In genomic region chr6:118893882-118894424, GRCh38 we compare ENCODE assay signal across 1 cellular context.
TF ChIP-seq lines count a peak whose summit lies in the region.

Gene ASF1A (plus strand): TSS chr6:118894152. CDS start chr6:118894414, 262 bp downstream.

TF ChIP-seq in GM12878, 131 proteins besides CTCF, POLR2A, EP300 and RAD21 (continued from another document):
- TF ChIP-seq WRNIP1 (IDR thresholded peaks at IDR 0.05; ENCODE audit: borderline replicate concordance, low read depth, low read length) (no peak), PKNOX1 (IDR thresholded peaks at IDR 0.05) (no peak), REST (IDR thresholded peaks at IDR 0.05; ENCODE audit: low read depth, low read length) (no peak), STAT1 (conservative IDR thresholded peaks at IDR 0.05) (no peak), EED (IDR thresholded peaks at IDR 0.05; ENCODE audit: low read depth) (peak; percentile 69; the same call in 1 of the 2 replicates), BMI1 (IDR thresholded peaks at IDR 0.05; ENCODE audit: borderline replicate concordance) (no peak), PBX3 (IDR thresholded peaks at IDR 0.05; ENCODE audit: insufficient replicate concordance, low read depth, low read length) (peak; percentile 8), MYC (IDR thresholded peaks at IDR 0.05; ENCODE audit: insufficient read depth, insufficient read length, insufficient replicate concordance, low read length, severe bottlenecking) (no peak), SIX5 (IDR thresholded peaks at IDR 0.05; ENCODE audit: low read depth, low read length, severe bottlenecking) (no peak), MLLT1 (IDR thresholded peaks at IDR 0.05) (no peak), NBN (IDR thresholded peaks at IDR 0.05) (no peak), SMARCA5 (IDR thresholded peaks at IDR 0.05) (peak; percentile 88; the same call in 1 of the 2 replicates), BRCA1 (IDR thresholded peaks at IDR 0.05; ENCODE audit: low read depth, low read length) (no peak), YY1 (IDR thresholded peaks at IDR 0.05; ENCODE audit: low read depth, low read length) (peak; percentile 80), TCF12 (IDR thresholded peaks at IDR 0.05; ENCODE audit: low read depth, low read length) (0 out of 2 replicates have a peak, but pooled peaks have one; percentile 35), HCFC1 (IDR thresholded peaks at IDR 0.05; ENCODE audit: low read length) (peak; percentile 33; the same call in 1 of the 2 replicates), SPI1 (IDR thresholded peaks at IDR 0.05; ENCODE audit: borderline replicate concordance, insufficient read depth, low read depth, low read length) (no peak), BACH1 (IDR thresholded peaks at IDR 0.05; ENCODE audit: borderline replicate concordance) (peak; percentile 96), RBBP5 (conservative IDR thresholded peaks at IDR 0.05) (no peak), SRF (IDR thresholded peaks at IDR 0.05; ENCODE audit: low read depth in 2 of 2, low read length in 2 of 2) (peak in 1 of 2 experiments; percentile 67; a peak in 1 of 4 replicates), ASH2L (IDR thresholded peaks at IDR 0.05; ENCODE audit: borderline replicate concordance, low read depth) (0 out of 2 replicates have a peak, but pooled peaks have one; percentile 35), PML (IDR thresholded peaks at IDR 0.05; ENCODE audit: low read length) (peak; percentile 70; the same call in 1 of the 2 replicates), NRF1 (conservative IDR thresholded peaks at IDR 0.05; ENCODE audit: low read depth, low read length) (no peak), E2F8 (IDR thresholded peaks at IDR 0.05; ENCODE audit: low read depth, partially characterized antibody) (no peak), KDM1A (IDR thresholded peaks at IDR 0.05; ENCODE audit: borderline replicate concordance) (no peak), CBX5 (IDR thresholded peaks at IDR 0.05; ENCODE audit: low read depth) (peak; percentile 94), IKZF2 (IDR thresholded peaks at IDR 0.05) (peak; percentile 76 to 77), MYB (IDR thresholded peaks at IDR 0.05; ENCODE audit: borderline replicate concordance, low read depth, low read length) (no peak), SP1 (IDR thresholded peaks at IDR 0.05; ENCODE audit: low read depth, low read length) (peak; percentile 60), BHLHE40 (IDR thresholded peaks at IDR 0.05; ENCODE audit: borderline replicate concordance in 1 of 2, low read depth in 2 of 2, low read length in 1 of 2) (peak in 1 of 2 experiments; percentile 36; a peak in 1 of 4 replicates), RCOR1 (conservative IDR thresholded peaks at IDR 0.05; ENCODE audit: low read depth, low read length) (no peak), KAT2A (conservative IDR thresholded peaks at IDR 0.05; ENCODE audit: control insufficient read depth, low read depth, low read length) (no peak), POLR2AphosphoS2 (IDR thresholded peaks at IDR 0.05; ENCODE audit: low read depth, low read length) (no peak), KLF5 (IDR thresholded peaks at IDR 0.05; ENCODE audit: partially characterized antibody) (no peak), HDGF (IDR thresholded peaks at IDR 0.05) (no peak), TAF1 (IDR thresholded peaks at IDR 0.05; ENCODE audit: borderline replicate concordance, low read depth, low read length) (peak; percentile 77; the same call in 1 of the 2 replicates), ATF2 (IDR thresholded peaks at IDR 0.05; ENCODE audit: low read length) (no peak), CHD1 (IDR thresholded peaks at IDR 0.05; ENCODE audit: low read depth, low read length) (peak; percentile 81; the same call in 1 of the 2 replicates), SKIL (IDR thresholded peaks at IDR 0.05; ENCODE audit: low read depth, poor library complexity, severe bottlenecking) (peak; percentile 8), MTA2 (IDR thresholded peaks at IDR 0.05; ENCODE audit: low read depth) (0 out of 2 replicates have a peak, but pooled peaks have one; percentile 23), MEF2A (IDR thresholded peaks at IDR 0.05; ENCODE audit: insufficient read depth, low read depth, low read length) (no peak), POLR2AphosphoS5 (IDR thresholded peaks at IDR 0.05; ENCODE audit: low read length) (peak; percentile 52), ESRRA (IDR thresholded peaks at IDR 0.05; ENCODE audit: low read length) (no peak), IKZF1 (conservative IDR thresholded peaks at IDR 0.05) (peak; percentile 75), HDAC2 (IDR thresholded peaks at IDR 0.05) (no peak), FOXM1 (IDR thresholded peaks at IDR 0.05; ENCODE audit: low read depth, low read length) (peak; percentile 75), CREB1 (IDR thresholded peaks at IDR 0.05; ENCODE audit: low read depth) (peak; percentile 61), POU2F2 (IDR thresholded peaks at IDR 0.05; ENCODE audit: borderline replicate concordance, low read depth, low read length) (peak; percentile 62; the same call in 1 of the 3 replicates), MAX (IDR thresholded peaks at IDR 0.05; ENCODE audit: low read depth, low read length) (no peak; the same call in 1 of the 2 replicates), BCL11A (IDR thresholded peaks at IDR 0.05; ENCODE audit: low read depth, low read length) (no peak), SMC3 (IDR thresholded peaks at IDR 0.05; ENCODE audit: borderline replicate concordance, low read length) (peak; percentile 17; the same call in 1 of the 2 replicates)
